Comparison of ENCODE assay signal across 16 cellular contexts in the genomic region with DNA sequence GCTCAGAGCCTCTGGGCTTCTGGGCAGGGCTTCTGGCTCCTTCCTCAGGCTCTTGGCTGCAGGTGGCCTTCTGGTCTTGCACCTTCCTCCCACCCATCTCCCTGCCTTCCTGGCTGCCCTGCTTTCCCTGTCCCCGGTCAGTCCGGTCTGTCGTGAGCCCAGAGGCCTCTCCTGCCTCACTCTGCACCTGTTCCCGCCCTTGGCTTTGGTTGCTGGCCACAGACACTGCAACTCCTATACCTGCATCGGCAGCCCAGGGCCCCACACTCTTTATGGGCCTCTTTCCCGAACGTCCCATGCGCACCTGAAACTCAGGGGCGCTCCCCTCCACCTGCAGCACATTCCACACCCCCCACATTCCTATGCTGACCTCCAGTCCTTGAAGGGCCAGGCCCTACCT. TPM values are rescaled to one million over a fixed set of nuclear protein-coding genes. Genes with fewer than 3 reads are reported as not detected.
"Had no signal": no experiment of that assay in that cellular context is flagged by ENCODE, and none has a peak within 500 bp of the region (broad histone marks: within the 10 kb centered on the region; RNA-seq: fewer than 3 reads in every experiment).

No MANE protein-coding gene starts in this region.

- H3K27me3 Mint-ChIP-seq: naive thymus-derived CD8-positive, alpha-beta T cell; stimulated activated naive CD8-positive, alpha-beta T cell treated with anti-CD3 and anti-CD28 coated beads, Interleukin-15, amount 100 ng/mL, for 72 hours had no signal

- H3K9me3 Mint-ChIP-seq: naive thymus-derived CD8-positive, alpha-beta T cell; nephron; neural crest cell; stimulated activated memory B cell treated with anti-CD40 and anti-IgM and Interleukin-4, amounts not matched to agents 10 μg/mL and 1 μg/mL and 100 μg/mL, for 72 hours; stimulated activated naive CD8-positive, alpha-beta T cell treated with anti-CD3 and anti-CD28 coated beads, Interleukin-15, amount 100 ng/mL, for 72 hours had no signal

- H3K4me1 ChIP-seq: prostate gland had no signal

- H3K4me3 ChIP-seq: left lung, lower lobe of right lung, pancreas, prostate gland, sigmoid colon, spleen, thoracic aorta, tibial artery, upper lobe of right lung, uterus had no signal

- H3K27ac Mint-ChIP-seq: nephron; stimulated activated memory B cell treated with anti-CD40 and anti-IgM and Interleukin-4, amounts not matched to agents 10 μg/mL and 1 μg/mL and 100 μg/mL, for 72 hours had no signal

- H3K36me3 ChIP-seq: left lung, lower lobe of right lung, pancreas, prostate gland, sigmoid colon, spleen, thoracic aorta, tibial artery, upper lobe of right lung, uterus had no signal

- H3K9me3 ChIP-seq: left lung, lower lobe of right lung, pancreas, prostate gland, sigmoid colon, spleen, thoracic aorta, tibial artery, upper lobe of right lung, uterus had no signal

- H3K27ac ChIP-seq: left lung, lower lobe of right lung, pancreas, prostate gland, sigmoid colon, spleen, thoracic aorta, tibial artery, upper lobe of right lung, uterus had no signal

- H3K36me3 Mint-ChIP-seq: naive thymus-derived CD8-positive, alpha-beta T cell; stimulated activated memory B cell treated with anti-CD40 and anti-IgM and Interleukin-4, amounts not matched to agents 10 μg/mL and 1 μg/mL and 100 μg/mL, for 72 hours had no signal

- H3K4me3 Mint-ChIP-seq: naive thymus-derived CD8-positive, alpha-beta T cell; nephron; neural crest cell; stimulated activated memory B cell treated with anti-CD40 and anti-IgM and Interleukin-4, amounts not matched to agents 10 μg/mL and 1 μg/mL and 100 μg/mL, for 72 hours; stimulated activated naive CD8-positive, alpha-beta T cell treated with anti-CD3 and anti-CD28 coated beads, Interleukin-15, amount 100 ng/mL, for 72 hours had no signal

- H3K27me3 ChIP-seq: pancreas, upper lobe of right lung had no signal

RNA-seq across cellular contexts. Expression of a gene that starts 45.2 kb away (rescaled TPM):
- total RNA-seq: omental fat pad had no signal
